1 cellular context compared by ENCODE assay signal in the genomic region with DNA sequence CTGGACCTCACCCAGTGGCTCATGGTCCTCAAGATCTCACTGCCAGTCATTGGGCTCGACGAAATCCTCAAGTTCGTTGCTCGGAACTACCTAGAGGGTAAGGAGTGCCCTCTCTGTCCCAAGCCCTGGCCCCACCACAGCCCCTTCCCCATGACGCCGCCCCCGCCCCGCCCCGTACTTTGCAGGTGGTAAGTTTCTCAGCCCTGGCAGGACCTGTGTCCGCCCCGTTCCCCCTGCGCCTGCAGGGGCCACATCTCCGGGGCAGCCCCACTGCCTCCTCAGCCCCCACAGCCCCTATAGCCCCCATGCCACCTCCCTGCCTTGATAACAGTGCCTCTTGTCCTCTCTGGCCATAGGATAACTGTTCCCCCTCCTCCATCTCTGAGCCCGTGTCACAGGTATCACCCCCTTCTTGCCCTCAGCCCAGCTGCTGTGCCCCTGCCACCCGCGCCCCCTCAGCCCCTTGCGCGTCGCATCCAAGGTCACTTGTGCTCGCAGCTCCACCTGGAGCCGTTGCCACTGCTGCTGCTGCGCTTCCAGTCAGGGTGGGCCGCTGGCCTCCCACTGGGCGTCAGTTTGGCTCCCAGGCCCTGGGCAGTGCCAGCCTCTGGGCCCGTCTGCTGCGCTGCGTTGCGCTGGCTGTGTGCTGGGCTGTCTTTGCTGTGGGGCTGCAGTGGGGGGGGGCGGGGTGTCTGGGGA.
TF ChIP-seq lines count a peak whose summit lies in the region.

No MANE protein-coding gene starts in this region.

TF ChIP-seq in GM12878, 131 proteins besides CTCF, POLR2A, EP300 and RAD21:
- TF ChIP-seq FOS (IDR thresholded peaks at IDR 0.05; ENCODE audit: borderline replicate concordance, extremely low read depth, insufficient read length), result no peak
- TF ChIP-seq BACH1 (IDR thresholded peaks at IDR 0.05; ENCODE audit: borderline replicate concordance), result no peak
- no peak for TF ChIP-seq EED (IDR thresholded peaks at IDR 0.05; ENCODE audit: low read depth)
- TF ChIP-seq CBX3 (IDR thresholded peaks at IDR 0.05; ENCODE audit: borderline replicate concordance, low read depth), result no peak
- TF ChIP-seq, protein P1, sequence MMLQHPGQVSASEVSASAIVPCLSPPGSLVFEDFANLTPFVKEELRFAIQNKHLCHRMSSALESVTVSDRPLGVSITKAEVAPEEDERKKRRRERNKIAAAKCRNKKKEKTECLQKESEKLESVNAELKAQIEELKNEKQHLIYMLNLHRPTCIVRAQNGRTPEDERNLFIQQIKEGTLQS (IDR thresholded peaks at IDR 0.05; ENCODE audit: borderline replicate concordance, extremely low read depth, low read depth, low read length), result no peak
- no peak for TF ChIP-seq CREB1 (IDR thresholded peaks at IDR 0.05; ENCODE audit: low read depth)
- TF ChIP-seq ZNF207 (IDR thresholded peaks at IDR 0.05; ENCODE audit: borderline replicate concordance), result no peak
- no peak for TF ChIP-seq SMARCA5 (IDR thresholded peaks at IDR 0.05)
- no peak for TF ChIP-seq ZNF24 (IDR thresholded peaks at IDR 0.05)
- no peak for TF ChIP-seq NR2F1 (conservative IDR thresholded peaks at IDR 0.05)
- TF ChIP-seq, protein P2, sequence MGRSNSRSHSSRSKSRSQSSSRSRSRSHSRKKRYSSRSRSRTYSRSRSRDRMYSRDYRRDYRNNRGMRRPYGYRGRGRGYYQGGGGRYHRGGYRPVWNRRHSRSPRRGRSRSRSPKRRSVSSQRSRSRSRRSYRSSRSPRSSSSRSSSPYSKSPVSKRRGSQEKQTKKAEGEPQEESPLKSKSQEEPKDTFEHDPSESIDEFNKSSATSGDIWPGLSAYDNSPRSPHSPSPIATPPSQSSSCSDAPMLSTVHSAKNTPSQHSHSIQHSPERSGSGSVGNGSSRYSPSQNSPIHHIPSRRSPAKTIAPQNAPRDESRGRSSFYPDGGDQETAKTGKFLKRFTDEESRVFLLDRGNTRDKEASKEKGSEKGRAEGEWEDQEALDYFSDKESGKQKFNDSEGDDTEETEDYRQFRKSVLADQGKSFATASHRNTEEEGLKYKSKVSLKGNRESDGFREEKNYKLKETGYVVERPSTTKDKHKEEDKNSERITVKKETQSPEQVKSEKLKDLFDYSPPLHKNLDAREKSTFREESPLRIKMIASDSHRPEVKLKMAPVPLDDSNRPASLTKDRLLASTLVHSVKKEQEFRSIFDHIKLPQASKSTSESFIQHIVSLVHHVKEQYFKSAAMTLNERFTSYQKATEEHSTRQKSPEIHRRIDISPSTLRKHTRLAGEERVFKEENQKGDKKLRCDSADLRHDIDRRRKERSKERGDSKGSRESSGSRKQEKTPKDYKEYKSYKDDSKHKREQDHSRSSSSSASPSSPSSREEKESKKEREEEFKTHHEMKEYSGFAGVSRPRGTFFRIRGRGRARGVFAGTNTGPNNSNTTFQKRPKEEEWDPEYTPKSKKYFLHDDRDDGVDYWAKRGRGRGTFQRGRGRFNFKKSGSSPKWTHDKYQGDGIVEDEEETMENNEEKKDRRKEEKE (IDR thresholded peaks at IDR 0.05), result no peak
- TF ChIP-seq, protein P3, sequence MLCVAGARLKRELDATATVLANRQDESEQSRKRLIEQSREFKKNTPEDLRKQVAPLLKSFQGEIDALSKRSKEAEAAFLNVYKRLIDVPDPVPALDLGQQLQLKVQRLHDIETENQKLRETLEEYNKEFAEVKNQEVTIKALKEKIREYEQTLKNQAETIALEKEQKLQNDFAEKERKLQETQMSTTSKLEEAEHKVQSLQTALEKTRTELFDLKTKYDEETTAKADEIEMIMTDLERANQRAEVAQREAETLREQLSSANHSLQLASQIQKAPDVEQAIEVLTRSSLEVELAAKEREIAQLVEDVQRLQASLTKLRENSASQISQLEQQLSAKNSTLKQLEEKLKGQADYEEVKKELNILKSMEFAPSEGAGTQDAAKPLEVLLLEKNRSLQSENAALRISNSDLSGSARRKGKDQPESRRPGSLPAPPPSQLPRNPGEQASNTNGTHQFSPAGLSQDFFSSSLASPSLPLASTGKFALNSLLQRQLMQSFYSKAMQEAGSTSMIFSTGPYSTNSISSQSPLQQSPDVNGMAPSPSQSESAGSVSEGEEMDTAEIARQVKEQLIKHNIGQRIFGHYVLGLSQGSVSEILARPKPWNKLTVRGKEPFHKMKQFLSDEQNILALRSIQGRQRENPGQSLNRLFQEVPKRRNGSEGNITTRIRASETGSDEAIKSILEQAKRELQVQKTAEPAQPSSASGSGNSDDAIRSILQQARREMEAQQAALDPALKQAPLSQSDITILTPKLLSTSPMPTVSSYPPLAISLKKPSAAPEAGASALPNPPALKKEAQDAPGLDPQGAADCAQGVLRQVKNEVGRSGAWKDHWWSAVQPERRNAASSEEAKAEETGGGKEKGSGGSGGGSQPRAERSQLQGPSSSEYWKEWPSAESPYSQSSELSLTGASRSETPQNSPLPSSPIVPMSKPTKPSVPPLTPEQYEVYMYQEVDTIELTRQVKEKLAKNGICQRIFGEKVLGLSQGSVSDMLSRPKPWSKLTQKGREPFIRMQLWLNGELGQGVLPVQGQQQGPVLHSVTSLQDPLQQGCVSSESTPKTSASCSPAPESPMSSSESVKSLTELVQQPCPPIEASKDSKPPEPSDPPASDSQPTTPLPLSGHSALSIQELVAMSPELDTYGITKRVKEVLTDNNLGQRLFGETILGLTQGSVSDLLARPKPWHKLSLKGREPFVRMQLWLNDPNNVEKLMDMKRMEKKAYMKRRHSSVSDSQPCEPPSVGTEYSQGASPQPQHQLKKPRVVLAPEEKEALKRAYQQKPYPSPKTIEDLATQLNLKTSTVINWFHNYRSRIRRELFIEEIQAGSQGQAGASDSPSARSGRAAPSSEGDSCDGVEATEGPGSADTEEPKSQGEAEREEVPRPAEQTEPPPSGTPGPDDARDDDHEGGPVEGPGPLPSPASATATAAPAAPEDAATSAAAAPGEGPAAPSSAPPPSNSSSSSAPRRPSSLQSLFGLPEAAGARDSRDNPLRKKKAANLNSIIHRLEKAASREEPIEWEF (IDR thresholded peaks at IDR 0.05; ENCODE audit: insufficient replicate concordance, low read depth, low read length), result no peak
- no peak for TF ChIP-seq HCFC1 (IDR thresholded peaks at IDR 0.05; ENCODE audit: low read length)
- TF ChIP-seq, protein P4, sequence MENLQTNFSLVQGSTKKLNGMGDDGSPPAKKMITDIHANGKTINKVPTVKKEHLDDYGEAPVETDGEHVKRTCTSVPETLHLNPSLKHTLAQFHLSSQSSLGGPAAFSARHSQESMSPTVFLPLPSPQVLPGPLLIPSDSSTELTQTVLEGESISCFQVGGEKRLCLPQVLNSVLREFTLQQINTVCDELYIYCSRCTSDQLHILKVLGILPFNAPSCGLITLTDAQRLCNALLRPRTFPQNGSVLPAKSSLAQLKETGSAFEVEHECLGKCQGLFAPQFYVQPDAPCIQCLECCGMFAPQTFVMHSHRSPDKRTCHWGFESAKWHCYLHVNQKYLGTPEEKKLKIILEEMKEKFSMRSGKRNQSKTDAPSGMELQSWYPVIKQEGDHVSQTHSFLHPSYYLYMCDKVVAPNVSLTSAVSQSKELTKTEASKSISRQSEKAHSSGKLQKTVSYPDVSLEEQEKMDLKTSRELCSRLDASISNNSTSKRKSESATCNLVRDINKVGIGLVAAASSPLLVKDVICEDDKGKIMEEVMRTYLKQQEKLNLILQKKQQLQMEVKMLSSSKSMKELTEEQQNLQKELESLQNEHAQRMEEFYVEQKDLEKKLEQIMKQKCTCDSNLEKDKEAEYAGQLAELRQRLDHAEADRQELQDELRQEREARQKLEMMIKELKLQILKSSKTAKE (IDR thresholded peaks at IDR 0.05; ENCODE audit: low read depth, poor library complexity, severe bottlenecking), result no peak
- TF ChIP-seq ZNF217 (IDR thresholded peaks at IDR 0.05), result no peak
- no peak for TF ChIP-seq PAX5 (IDR thresholded peaks at IDR 0.05; ENCODE audit: borderline replicate concordance, low read depth, low read length)
- TF ChIP-seq HDAC2 (IDR thresholded peaks at IDR 0.05), result no peak
- no peak for TF ChIP-seq EZH2 (IDR thresholded peaks at IDR 0.05; ENCODE audit: borderline replicate concordance, control insufficient read depth, low read depth, low read length)
- no peak for TF ChIP-seq SIN3A (IDR thresholded peaks at IDR 0.05; ENCODE audit: low read depth, low read length)
- no peak for TF ChIP-seq ZNF622 (IDR thresholded peaks at IDR 0.05)
